In genomic region chr13:110641055-110642015, GRCh38 we compare ENCODE assay signal across 14 cellular contexts. TPM values are rescaled to one million over a fixed set of nuclear protein-coding genes. Genes with fewer than 3 reads are reported as not detected.
DNase-seq lines count a peak whose midpoint lies in the region; ATAC-seq and TF ChIP-seq lines count a peak whose summit lies in the region.
"Had no signal": no experiment of that assay in that cellular context is flagged by ENCODE, and none has a peak within 500 bp of the region (broad histone marks: within the 10 kb centered on the region; RNA-seq: fewer than 3 reads in every experiment).

No MANE protein-coding gene starts in this region.

- no peak overlapping the region for H3K4me2 ChIP-seq in trophoblast cell (ENCODE audit: low read length)

- no peaks in the 10 kb centered on the region for H3K79me1 ChIP-seq in trophoblast cell (ENCODE audit: low read length)

- H3K36me3 ChIP-seq in H7 (replicated peaks; ENCODE audit: control insufficient read depth, insufficient read depth, low read length) (peaks cover 11% of the 10 kb centered on the region), endodermal cell (ENCODE audit: control insufficient read depth, insufficient read depth, low read length) (peaks cover 66% of the 10 kb centered on the region), trophoblast cell (ENCODE audit: control insufficient read depth in 1 of 2, insufficient read depth in 2 of 2, low read length in 2 of 2) (peaks cover 75% of the 10 kb centered on the region in 2 experiments)

- no peak for TF ChIP-seq CTCF in endodermal cell (conservative IDR thresholded peaks at IDR 0.05)
- TF ChIP-seq CTCF in coronary artery (IDR thresholded peaks at IDR 0.05) = no peak
- no peak for TF ChIP-seq CTCF in natural killer cell (IDR thresholded peaks at IDR 0.05)

- H4K12ac ChIP-seq in trophoblast cell (ENCODE audit: low read depth, low read length) = no peak overlapping the region

- H2BK120ac ChIP-seq in trophoblast cell (ENCODE audit: insufficient read depth, low read length, poor library complexity) = no peak overlapping the region

- H3K9me3 Mint-ChIP-seq in endodermal cell (no peaks in the 10 kb centered on the region), natural killer cell (no peaks in the 10 kb centered on the region)
- H3K9me3 Mint-ChIP-seq: activated T-cell treated with anti-CD3 and anti-CD28 coated beads, Interleukin-2, amount 50 U/mL, for 4 hours; naive thymus-derived CD4-positive, alpha-beta T cell had no signal

- intact Hi-C loops in natural killer cell (cut with micrococcal nuclease) = no loop called here

- H3K9me3 ChIP-seq in endodermal cell (ENCODE audit: control insufficient read depth, low read length) (no peaks in the 10 kb centered on the region), trophoblast cell (ENCODE audit: insufficient read depth, low read depth, low read length) (no peaks in the 10 kb centered on the region)
- H3K9me3 ChIP-seq: body of pancreas had no signal

- peak overlapping the region; percentile 24 for H3K27ac ChIP-seq in endodermal cell (ENCODE audit: low read depth, low read length)
- H3K27ac ChIP-seq in trophoblast cell (ENCODE audit: low read depth, low read length) = no peak overlapping the region
- peak overlapping the region in 1 of 2 donors; percentile 65 for H3K27ac ChIP-seq in coronary artery
- H3K27ac ChIP-seq: body of pancreas had no signal

- 90 to 91% methylated on average over 24 to 29 of the region's 29 CpGs for WGBS in endodermal cell (ENCODE audit: insufficient coverage in 1 of 2, insufficient read length in 1 of 2), 2 experiments
- no CpG with 5 or more reads among the region's 29 CpGs for WGBS in trophoblast cell (ENCODE audit: extremely low coverage, insufficient coverage, insufficient read length)

- no peak overlapping the region for H4K91ac ChIP-seq in trophoblast cell (ENCODE audit: low read depth, low read length)

- H2BK12ac ChIP-seq in trophoblast cell (ENCODE audit: low read length) = no peak overlapping the region

- H3K14ac ChIP-seq in trophoblast cell (ENCODE audit: low read length) = no peak overlapping the region

- H3K4me1 Mint-ChIP-seq in endodermal cell (peaks cover 30% of the 10 kb centered on the region), natural killer cell (no peaks in the 10 kb centered on the region)

- no peak overlapping the region for H2AK5ac ChIP-seq in trophoblast cell (ENCODE audit: low read length)

- H3K27me3 Mint-ChIP-seq in endodermal cell (ENCODE audit: insufficient read depth) (no peaks in the 10 kb centered on the region), natural killer cell (ENCODE audit: low read depth in 2 of 2) (no peaks in the 10 kb centered on the region)
- H3K27me3 Mint-ChIP-seq: naive thymus-derived CD4-positive, alpha-beta T cell had no signal

- peaks cover 67% of the 10 kb centered on the region for H3K36me3 Mint-ChIP-seq in endodermal cell (ENCODE audit: low read depth)
- H3K36me3 Mint-ChIP-seq in natural killer cell = no peaks in the 10 kb centered on the region

- ATAC-seq in natural killer cell (no peak), HG03442 (IDR thresholded peaks at IDR 0.05; ENCODE audit: unreplicated experiment) (no peak)
- ATAC-seq: activated T-cell treated with anti-CD3 and anti-CD28 coated beads, Interleukin-2, amount 50 U/mL, for 4 hours; body of pancreas; esophagus mucosa; naive thymus-derived CD4-positive, alpha-beta T cell had no signal

- DNase-seq in H7 (peak; percentile 45), NCI-H2107 (lab: John Stamatoyannopoulos, UW) (peak; percentile 81), endodermal cell (peak; percentile 41), trophoblast cell (no peak), coronary artery (ENCODE audit: low spot score) (no peak), NCI-H128 (lab: John Stamatoyannopoulos, UW; ENCODE audit: unreplicated experiment) (no peak), natural killer cell (no peak)
- DNase-seq: activated T-cell treated with anti-CD3 and anti-CD28 coated beads, Interleukin-2, amount 50 U/mL, for 4 hours; naive thymus-derived CD4-positive, alpha-beta T cell; NCI-H1930; stimulated activated naive CD4-positive, alpha-beta T cell had no signal

- no peak overlapping the region for H3K4me3 Mint-ChIP-seq in endodermal cell
- no peak overlapping the region for H3K4me3 Mint-ChIP-seq in natural killer cell
- H3K4me3 Mint-ChIP-seq: activated T-cell treated with anti-CD3 and anti-CD28 coated beads, Interleukin-2, amount 50 U/mL, for 4 hours had no signal

- no peak overlapping the region for H3K23ac ChIP-seq in trophoblast cell (ENCODE audit: low read length)

- no peak overlapping the region for H3K4me3 ChIP-seq in H7 (ENCODE audit: insufficient read depth, low read depth, low read length)
- no peak overlapping the region for H3K4me3 ChIP-seq in endodermal cell (ENCODE audit: low read length)
- peak overlapping the region; percentile 18 for H3K4me3 ChIP-seq in trophoblast cell (ENCODE audit: low read depth, low read length)
- H3K4me3 ChIP-seq in coronary artery = no peak overlapping the region
- H3K4me3 ChIP-seq: body of pancreas had no signal

- H4K8ac ChIP-seq in trophoblast cell (ENCODE audit: low read depth, low read length) = no peak overlapping the region

- H2AFZ ChIP-seq in trophoblast cell (ENCODE audit: insufficient read depth, low read length, poor library complexity) = no peak overlapping the region

- peaks cover 18% of the 10 kb centered on the region for H3K4me1 ChIP-seq in endodermal cell (ENCODE audit: control insufficient read depth, insufficient read depth, low read length)
- peaks cover 0 to 5% of the 10 kb centered on the region in 2 experiments for H3K4me1 ChIP-seq in trophoblast cell (ENCODE audit: control insufficient read depth in 1 of 2, insufficient read depth in 2 of 2, low read length in 2 of 2)

- H3K9ac ChIP-seq in endodermal cell (ENCODE audit: extremely low read depth, low read length, poor library complexity, severe bottlenecking) (no peak overlapping the region), trophoblast cell (ENCODE audit: low read length) (no peak overlapping the region)

- no peak overlapping the region for H3K18ac ChIP-seq in trophoblast cell (ENCODE audit: low read length)

- H3K27ac Mint-ChIP-seq in endodermal cell (peak overlapping the region; percentile 80), natural killer cell (no peak overlapping the region)

- no peak overlapping the region for H2BK5ac ChIP-seq in trophoblast cell (ENCODE audit: low read depth, low read length, poor library complexity)

- no peak overlapping the region for H3K4ac ChIP-seq in trophoblast cell (ENCODE audit: low read depth, low read length)

- H3K27me3 ChIP-seq in H7 (ENCODE audit: control insufficient read depth, insufficient read depth, low read length) (no peaks in the 10 kb centered on the region), endodermal cell (ENCODE audit: control insufficient read depth, insufficient read depth, low read length, poor library complexity, severe bottlenecking) (no peaks in the 10 kb centered on the region), trophoblast cell (ENCODE audit: insufficient read depth, low read length) (no peaks in the 10 kb centered on the region)
- H3K27me3 ChIP-seq: body of pancreas had no signal

- no peaks in the 10 kb centered on the region for H3K79me2 ChIP-seq in trophoblast cell (ENCODE audit: control insufficient read depth, insufficient read depth, low read length, poor library complexity)

RNA-seq across cellular contexts. Expression of gene NAXD, which starts 26.0 kb away (rescaled TPM):
- 21.0 and 22.8 TPM in 2 replicates for total RNA-seq in H7 (2014; rRNA removed; shearing (Covaris generic))
- total RNA-seq in endodermal cell = 10 to 100 TPM; 31.3 to 33.4 TPM
- 23.2 TPM for polyA plus RNA-seq in endodermal cell (2013, experiment 1 of 2)
- 22.0 TPM for polyA plus RNA-seq in endodermal cell (2013, experiment 2 of 2)
- 20.5 TPM in 2 replicates for polyA plus RNA-seq in trophoblast cell (2013)
- total RNA-seq in natural killer cell = 10 to 100 TPM in 2 of 3 donors, 1 to 10 TPM in 1; 6.8 to 14.0 (median 12.0) TPM

Comparison
In these comparisons a context has a peak if more than half of its experiments do, and no peak if none do; other contexts are left out.
1. DNase-seq: peak in H7 (single experiment), NCI-H2107 (single experiment) and endodermal cell (single experiment); none in trophoblast cell (0 of 2), coronary artery (single experiment), NCI-H128 (single experiment) and natural killer cell (single experiment).